ENCODE assay signal across 8 cellular contexts in genomic region chr5:170312666-170313065, GRCh38. TPM values are rescaled to one million over a fixed set of nuclear protein-coding genes. Genes with fewer than 3 reads are reported as not detected.
A peak's percentile ranks its signal among the peaks of the same experiment; 100 is the strongest.
DNase-seq lines count a peak whose midpoint lies in the region; ATAC-seq, FAIRE-seq and TF ChIP-seq lines count a peak whose summit lies in the region.

No MANE protein-coding gene starts in this region.

- H3K9me3 Mint-ChIP-seq in activated naive CD4-positive, alpha-beta T cell treated with anti-CD3 and anti-CD28 coated beads for 36 hours, result no peaks in the 10 kb centered on the region
- H3K9me3 Mint-ChIP-seq in naive thymus-derived CD4-positive, alpha-beta T cell, result no peaks in the 10 kb centered on the region

- no peaks in the 10 kb centered on the region for H3K27me3 ChIP-seq in naive thymus-derived CD4-positive, alpha-beta T cell (ENCODE audit: control insufficient read depth in 2 of 2, insufficient read depth in 2 of 2, low read length in 2 of 2)

- no peak for TF ChIP-seq CTCF in foreskin fibroblast (IDR thresholded peaks at IDR 0.05; ENCODE audit: low read depth, low read length)

- no peaks in the 10 kb centered on the region for H3K36me3 ChIP-seq in naive thymus-derived CD4-positive, alpha-beta T cell (ENCODE audit: control insufficient read depth in 2 of 3, insufficient read depth in 3 of 3, low read length in 3 of 3)

- ATAC-seq in GM21515 (IDR thresholded peaks at IDR 0.05; ENCODE audit: unreplicated experiment) (peak; percentile 59), HG03139 (IDR thresholded peaks at IDR 0.05; ENCODE audit: unreplicated experiment) (no peak)
- peak; percentile 87 for ATAC-seq in naive thymus-derived CD4-positive, alpha-beta T cell

- DNase-seq in NOMO-1 (lab: John Stamatoyannopoulos, UW; ENCODE audit: unreplicated experiment in 2 of 2), result peak; percentile 62 to 74
- peak; percentile 90 for DNase-seq in activated naive CD4-positive, alpha-beta T cell treated with anti-CD3 and anti-CD28 coated beads for 36 hours
- peak in 4 of 9 donors; percentile 27 to 85 (median 48) for DNase-seq in naive thymus-derived CD4-positive, alpha-beta T cell
- no peak for DNase-seq in KG1 (lab: John Stamatoyannopoulos, UW)
- DNase-seq in foreskin fibroblast, result no peak
- no peak for DNase-seq in frontal cortex (ENCODE audit: low spot score in 2 of 2)

- H3K36me3 Mint-ChIP-seq in activated naive CD4-positive, alpha-beta T cell treated with anti-CD3 and anti-CD28 coated beads for 36 hours (ENCODE audit: low read depth), result peaks cover 2% of the 10 kb centered on the region
- H3K36me3 Mint-ChIP-seq in naive thymus-derived CD4-positive, alpha-beta T cell, result no peaks in the 10 kb centered on the region

- CTCF ChIA-PET in activated naive CD4-positive, alpha-beta T cell treated with anti-CD3 and anti-CD28 coated beads for 36 hours (lab: Charles Lee), result interaction anchor here (0.9 to 3.5 kb wide), 15 partner anchors 9 to 47 kb away, joined by 3 to 33 read pairs (median 6); partner anchors contain the start of gene LCP2
- CTCF ChIA-PET in naive thymus-derived CD4-positive, alpha-beta T cell (lab: Charles Lee), result interaction anchor here (1.2 to 2.9 kb wide), 5 partner anchors 9 to 46 kb away, joined by 5 to 13 read pairs (median 8); no protein-coding TSS in a partner anchor

- intact Hi-C loops in activated naive CD4-positive, alpha-beta T cell treated with anti-CD3 and anti-CD28 coated beads for 36 hours (cut with micrococcal nuclease), result loop anchor here (1.0 to 5.0 kb wide), 8 partner anchors 9 to 1800 kb away; no protein-coding TSS in a partner anchor
- intact Hi-C loops in naive thymus-derived CD4-positive, alpha-beta T cell (cut with micrococcal nuclease), result loop anchor here (1.0 to 2.0 kb wide), 5 partner anchors 9 to 34 kb away; partner anchors contain the start of gene LCP2 (in 1 of the 2)

- no peaks in the 10 kb centered on the region for H3K9me3 ChIP-seq in naive thymus-derived CD4-positive, alpha-beta T cell (ENCODE audit: control insufficient read depth in 2 of 3, low read length in 3 of 3)

- POLR2A ChIA-PET in naive thymus-derived CD4-positive, alpha-beta T cell (lab: Charles Lee), result interaction anchor here (1.3 to 39.5 kb wide), 5 partner anchors 13 to 44 kb away, joined by 5 to 1119 read pairs (median 23); partner anchors contain the start of gene LCP2

- H3K27me3 Mint-ChIP-seq in activated naive CD4-positive, alpha-beta T cell treated with anti-CD3 and anti-CD28 coated beads for 36 hours (ENCODE audit: low read depth), result no peaks in the 10 kb centered on the region
- H3K27me3 Mint-ChIP-seq in naive thymus-derived CD4-positive, alpha-beta T cell, result no peaks in the 10 kb centered on the region

- FAIRE-seq in frontal cortex (lab: Jason Lieb, UNC), result no peak

- H3K4me3 ChIP-seq in naive thymus-derived CD4-positive, alpha-beta T cell (ENCODE audit: low read length), result peak overlapping the region; percentile 39
- H3K4me3 ChIP-seq in foreskin fibroblast (ENCODE audit: low read depth in 1 of 2, low read length in 2 of 2), result no peak overlapping the region

- peaks cover 29 to 50% of the 10 kb centered on the region in 2 donors for H3K4me1 ChIP-seq in naive thymus-derived CD4-positive, alpha-beta T cell (ENCODE audit: control insufficient read depth in 2 of 2, insufficient read depth in 2 of 2, low read length in 2 of 2)

- peaks cover 68% of the 10 kb centered on the region for H3K4me1 Mint-ChIP-seq in activated naive CD4-positive, alpha-beta T cell treated with anti-CD3 and anti-CD28 coated beads for 36 hours (ENCODE audit: low read depth)
- H3K4me1 Mint-ChIP-seq in naive thymus-derived CD4-positive, alpha-beta T cell, result peaks cover 38 to 85% (median 70%) of the 10 kb centered on the region in 7 donors

- H3K4me3 Mint-ChIP-seq in activated naive CD4-positive, alpha-beta T cell treated with anti-CD3 and anti-CD28 coated beads for 36 hours, result peak overlapping the region; percentile 90
- peak overlapping the region; percentile 66 to 83 (median 75) for H3K4me3 Mint-ChIP-seq in naive thymus-derived CD4-positive, alpha-beta T cell

- H3K27ac ChIP-seq in naive thymus-derived CD4-positive, alpha-beta T cell (ENCODE audit: low read depth, low read length), result peak overlapping the region; percentile 69

- peak overlapping the region; percentile 94 for H3K27ac Mint-ChIP-seq in activated naive CD4-positive, alpha-beta T cell treated with anti-CD3 and anti-CD28 coated beads for 36 hours
- peak overlapping the region; percentile 58 to 97 (median 95) for H3K27ac Mint-ChIP-seq in naive thymus-derived CD4-positive, alpha-beta T cell

RNA-seq across cellular contexts. Expression of gene LCP2, which starts 15.1 kb away (rescaled TPM):
- total RNA-seq in activated naive CD4-positive, alpha-beta T cell treated with anti-CD3 and anti-CD28 coated beads for 36 hours, result 100 to 1,000 TPM; 115 to 122 TPM
- total RNA-seq in naive thymus-derived CD4-positive, alpha-beta T cell, result 100 to 1,000 TPM; 291 to 414 (median 306) TPM
- polyA plus RNA-seq in naive thymus-derived CD4-positive, alpha-beta T cell, result 100 to 1,000 TPM; 189 to 295 TPM
- total RNA-seq in frontal cortex, result 1.2 TPM

Comparison
In these comparisons a context has a peak if more than half of its experiments do, and no peak if none do; other contexts are left out.
1. DNase-seq: peak in NOMO-1 (2 of 2) and activated naive CD4-positive, alpha-beta T cell treated with anti-CD3 and anti-CD28 coated beads for 36 hours (single experiment); none in KG1 (single experiment), foreskin fibroblast (0 of 2) and frontal cortex (0 of 2).
2. RNA of gene LCP2, which starts 15.1 kb away (total RNA-seq): 291 to 414 TPM in naive thymus-derived CD4-positive, alpha-beta T cell and 115 to 122 TPM in activated naive CD4-positive, alpha-beta T cell treated with anti-CD3 and anti-CD28 coated beads for 36 hours; 1.2 TPM in frontal cortex (single experiment); every median in the first group is over 10 times any median in the second.